Comparison of ENCODE assay signal across 17 cellular contexts in the genomic region with DNA sequence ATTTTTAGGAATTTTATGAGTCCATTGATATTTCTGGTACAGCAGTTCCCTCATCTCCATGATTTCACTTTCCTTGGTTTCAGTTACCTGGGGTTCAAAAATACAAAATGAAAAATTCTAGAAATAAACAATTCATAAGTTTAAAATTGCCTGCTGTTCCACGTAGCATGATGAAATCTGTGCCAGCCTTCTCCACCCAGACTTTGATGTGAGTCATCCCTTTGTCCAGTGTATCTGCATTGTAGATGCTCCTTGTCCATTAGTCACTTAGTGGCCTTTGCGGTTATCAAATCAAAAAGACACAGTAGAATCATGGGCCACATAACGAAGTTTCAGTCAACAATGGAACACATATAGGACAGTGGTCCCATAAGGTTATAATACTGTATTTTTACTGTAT.
DNase-seq lines count a peak whose midpoint lies in the region; ATAC-seq and TF ChIP-seq lines count a peak whose summit lies in the region.
"Had no signal": no experiment of that assay in that cellular context is flagged by ENCODE, and none has a peak within 500 bp of the region (broad histone marks: within the 10 kb centered on the region; RNA-seq: fewer than 3 reads in every experiment).

No MANE protein-coding gene starts in this region.

- H3K36me3 Mint-ChIP-seq in CD14-positive monocyte: no peaks in the 10 kb centered on the region
- peaks cover 5 to 8% of the 10 kb centered on the region in 2 donors for H3K36me3 Mint-ChIP-seq in activated T-cell treated with anti-CD3 and anti-CD28 coated beads, Interleukin-2, amount 50 U/mL, for 72 hours (ENCODE audit: insufficient read depth in 2 of 2)

- H3K9me3 Mint-ChIP-seq in CD14-positive monocyte: no peaks in the 10 kb centered on the region
- H3K9me3 Mint-ChIP-seq in activated T-cell treated with anti-CD3 and anti-CD28 coated beads, Interleukin-2, amount 50 U/mL, for 72 hours: peaks cover 3 to 5% of the 10 kb centered on the region in 2 donors
- H3K9me3 Mint-ChIP-seq: immature natural killer cell had no signal

- ATAC-seq in GM18909 (IDR thresholded peaks at IDR 0.05; ENCODE audit: poor library complexity, unreplicated experiment): no peak
- ATAC-seq in activated T-cell treated with anti-CD3 and anti-CD28 coated beads, Interleukin-2, amount 50 U/mL, for 72 hours (replicated peaks in 1 of 2): no peak
- ATAC-seq: Panc1 had no signal

- intact Hi-C loops in CD14-positive monocyte (cut with micrococcal nuclease): no loop called here

- DNase-seq in CD14-positive monocyte (ENCODE audit: low spot score) (peak; percentile 49), NCI-H226 (peak; percentile 52), dedifferentiated amniotic fluid mesenchymal stem cell (ENCODE audit: extremely low spot score) (peak; percentile 53), myocyte (ENCODE audit: low read depth) (peak; percentile 80), GM10266 (ENCODE audit: extremely low spot score) (no peak), NCI-H526 treated with DMSO at 0.1 percent for 48 hours (lab: John Stamatoyannopoulos, UW) (no peak)
- no peak for DNase-seq in activated T-cell treated with anti-CD3 and anti-CD28 coated beads, Interleukin-2, amount 50 U/mL, for 72 hours
- DNase-seq: activated naive CD4-positive, alpha-beta T cell treated with Interleukin-2 at 50 U/mL for 16 hours; C1 segment of cervical spinal cord; cerebellar nuclear complex; immature natural killer cell; NCI-H1092; NCI-H446 treated with DMSO at 0.1 percent for 48 hours; psoas muscle; T1000 had no signal

- TF ChIP-seq CTCF in CD14-positive monocyte (IDR thresholded peaks at IDR 0.05) (no peak), GM10266 (IDR thresholded peaks at IDR 0.05; ENCODE audit: control insufficient read depth, insufficient read depth, low read depth, missing control alignments) (no peak)

- no peak overlapping the region for H3K4me3 Mint-ChIP-seq in CD14-positive monocyte
- no peak overlapping the region for H3K4me3 Mint-ChIP-seq in activated T-cell treated with anti-CD3 and anti-CD28 coated beads, Interleukin-2, amount 50 U/mL, for 72 hours
- H3K4me3 Mint-ChIP-seq: immature natural killer cell had no signal

- H3K27ac Mint-ChIP-seq in CD14-positive monocyte: peak overlapping the region in 2 of 7 donors; percentile 34 to 46
- no peak overlapping the region for H3K27ac Mint-ChIP-seq in activated T-cell treated with anti-CD3 and anti-CD28 coated beads, Interleukin-2, amount 50 U/mL, for 72 hours
- H3K27ac Mint-ChIP-seq: immature natural killer cell had no signal

- H3K27me3 Mint-ChIP-seq in CD14-positive monocyte (ENCODE audit: low read depth in 3 of 3): peaks cover 0 to 2% (median 0%) of the 10 kb centered on the region in 3 donors
- peaks cover 11% of the 10 kb centered on the region for H3K27me3 Mint-ChIP-seq in activated T-cell treated with anti-CD3 and anti-CD28 coated beads, Interleukin-2, amount 50 U/mL, for 72 hours (ENCODE audit: low read depth)

- H3K4me1 Mint-ChIP-seq in CD14-positive monocyte: peaks cover 15% of the 10 kb centered on the region
- H3K4me1 Mint-ChIP-seq in activated T-cell treated with anti-CD3 and anti-CD28 coated beads, Interleukin-2, amount 50 U/mL, for 72 hours (ENCODE audit: low read depth): peaks cover 22% of the 10 kb centered on the region

Comparison
In these comparisons a context has a peak if more than half of its experiments do, and no peak if none do; other contexts are left out.
1. DNase-seq: peak in CD14-positive monocyte (single experiment), NCI-H226 (single experiment), dedifferentiated amniotic fluid mesenchymal stem cell (single experiment) and myocyte (single experiment); none in GM10266 (single experiment), NCI-H526 treated with DMSO at 0.1 percent for 48 hours (single experiment) and activated T-cell treated with anti-CD3 and anti-CD28 coated beads, Interleukin-2, amount 50 U/mL, for 72 hours (0 of 2).